8 cellular contexts compared by ENCODE assay signal in genomic region chr6:36912583-36912982, GRCh38. TPM values are rescaled to one million over a fixed set of nuclear protein-coding genes. Genes with fewer than 3 reads are reported as not detected.
DNase-seq lines count a peak whose midpoint lies in the region; ATAC-seq and TF ChIP-seq lines count a peak whose summit lies in the region.

No MANE protein-coding gene starts in this region.

- H3K4ac ChIP-seq in neuronal stem cell (ENCODE audit: low read length): no peak overlapping the region

- H2BK120ac ChIP-seq in neuronal stem cell (ENCODE audit: low read depth, low read length): no peak overlapping the region

- H2AK5ac ChIP-seq in neuronal stem cell (ENCODE audit: low read depth, low read length): no peak overlapping the region

- peaks cover 13% of the 10 kb centered on the region for H3K36me3 ChIP-seq in HAP-1 (replicated peaks)
- H3K36me3 ChIP-seq in neuronal stem cell (replicated peaks in 1 of 2; ENCODE audit: control insufficient read depth in 2 of 2, insufficient read depth in 2 of 2, low read length in 2 of 2): peaks cover 2 to 24% of the 10 kb centered on the region in 2 donors

- peak; percentile 25 to 28 for ATAC-seq in naive B cell (ENCODE audit: low read depth in 2 of 2)

- H2BK5ac ChIP-seq in neuronal stem cell (ENCODE audit: low read length): no peak overlapping the region

- H4K91ac ChIP-seq in neuronal stem cell (ENCODE audit: low read depth, low read length, poor library complexity): no peak overlapping the region

- peak overlapping the region; percentile 5 for H3K4me3 Mint-ChIP-seq in activated naive CD4-positive, alpha-beta T cell treated with anti-CD3 and anti-CD28 coated beads for 36 hours
- H3K4me3 Mint-ChIP-seq in naive B cell: peak overlapping the region in 2 of 8 donors; percentile 59 to 66

- H3K79me1 ChIP-seq in neuronal stem cell (ENCODE audit: low read depth, low read length): no peaks in the 10 kb centered on the region

- H3K9ac ChIP-seq in neuronal stem cell (ENCODE audit: low read depth, low read length, poor library complexity): no peak overlapping the region

- TF ChIP-seq CTCF in lower leg skin (IDR thresholded peaks at IDR 0.05): no peak

- peak overlapping the region; percentile 71 for H3K27ac Mint-ChIP-seq in activated naive CD4-positive, alpha-beta T cell treated with anti-CD3 and anti-CD28 coated beads for 36 hours
- H3K27ac Mint-ChIP-seq in naive B cell: peak overlapping the region in 3 of 6 donors; percentile 13 to 67 (median 50)

- DNase-seq in GM04503 (ENCODE audit: low read depth): peak; percentile 79
- DNase-seq in HCEC 1CT: peak; percentile 86
- peak; percentile 29 for DNase-seq in MV-4-11 (lab: John Stamatoyannopoulos, UW)
- peak; percentile 72 for DNase-seq in activated naive CD4-positive, alpha-beta T cell treated with anti-CD3 and anti-CD28 coated beads for 36 hours
- no peak for DNase-seq in naive B cell
- DNase-seq in HAP-1 (ENCODE audit: low spot score in 2 of 2): no peak
- DNase-seq in neuronal stem cell (ENCODE audit: low spot score): no peak
- no peak for DNase-seq in lower leg skin (ENCODE audit: low spot score in 2 of 2)

- WGBS in neuronal stem cell (ENCODE audit: extremely low coverage in 2 of 2, insufficient read length in 2 of 2, insufficient replicate concordance in 1 of 2), 2 donors: no CpG with 5 or more reads among the region's 8 CpGs
- WGBS in lower leg skin, 2 donors: 26 to 34% methylated on average over 8 of the region's 8 CpGs

- no peak overlapping the region for H2BK12ac ChIP-seq in neuronal stem cell (ENCODE audit: low read length)

- H3K4me1 ChIP-seq in HAP-1 (no peaks in the 10 kb centered on the region), neuronal stem cell (ENCODE audit: control insufficient read depth in 2 of 2, insufficient read depth in 1 of 2, low read depth in 1 of 2, low read length in 2 of 2) (peaks cover 0 to 8% of the 10 kb centered on the region in 2 donors)

- no peaks in the 10 kb centered on the region for H3K9me3 Mint-ChIP-seq in activated naive CD4-positive, alpha-beta T cell treated with anti-CD3 and anti-CD28 coated beads for 36 hours
- no peaks in the 10 kb centered on the region for H3K9me3 Mint-ChIP-seq in naive B cell

- no peaks in the 10 kb centered on the region for H3K27me3 Mint-ChIP-seq in activated naive CD4-positive, alpha-beta T cell treated with anti-CD3 and anti-CD28 coated beads for 36 hours (ENCODE audit: low read depth)
- H3K27me3 Mint-ChIP-seq in naive B cell: no peaks in the 10 kb centered on the region

- no peak overlapping the region for H3K27ac ChIP-seq in neuronal stem cell (replicated peaks; ENCODE audit: low read length)

- H3K9me3 ChIP-seq in HAP-1 (no peaks in the 10 kb centered on the region), neuronal stem cell (replicated peaks in 1 of 2; ENCODE audit: control insufficient read depth in 2 of 2, insufficient read depth in 1 of 2, low read depth in 1 of 2, low read length in 2 of 2) (no peaks in the 10 kb centered on the region)

- H3K27me3 ChIP-seq in HAP-1 (ENCODE audit: low read depth) (no peaks in the 10 kb centered on the region), neuronal stem cell (ENCODE audit: control insufficient read depth in 3 of 3, insufficient read depth in 3 of 3, low read depth in 1 of 3, low read length in 3 of 3) (no peaks in the 10 kb centered on the region)

- CTCF ChIA-PET in activated naive CD4-positive, alpha-beta T cell treated with anti-CD3 and anti-CD28 coated beads for 36 hours (lab: Charles Lee): interaction anchor here (0.7 to 3.9 kb wide), 5 partner anchors 29 to 277 kb away, joined by 3 to 18 read pairs (median 3); no protein-coding TSS in a partner anchor

- H3K14ac ChIP-seq in neuronal stem cell (ENCODE audit: low read length): no peak overlapping the region

- no peak overlapping the region for H4K8ac ChIP-seq in neuronal stem cell (ENCODE audit: low read depth, low read length)

- in situ Hi-C loops in HAP-1 (cut with MboI; ENCODE audit: low sequenced_read_pairs): no loop called here

- intact Hi-C loops in activated naive CD4-positive, alpha-beta T cell treated with anti-CD3 and anti-CD28 coated beads for 36 hours (cut with micrococcal nuclease): loop anchor here (1.0 to 5.0 kb wide), 7 partner anchors 27 to 348 kb away; partner anchors contain the start of genes C6orf89, MTCH1 and PIM1
- intact Hi-C loops in lower leg skin (cut with DNase I; ENCODE audit: low total_unique reads): no loop called here

- no peak overlapping the region for H3K18ac ChIP-seq in neuronal stem cell (ENCODE audit: low read length)

- peaks cover 40% of the 10 kb centered on the region for H3K4me1 Mint-ChIP-seq in activated naive CD4-positive, alpha-beta T cell treated with anti-CD3 and anti-CD28 coated beads for 36 hours (ENCODE audit: low read depth)
- peaks cover 16 to 18% (median 16%) of the 10 kb centered on the region in 3 donors for H3K4me1 Mint-ChIP-seq in naive B cell

- H3K4me2 ChIP-seq in neuronal stem cell (ENCODE audit: insufficient read depth, low read length, poor library complexity, severe bottlenecking): no peak overlapping the region

- H3K23ac ChIP-seq in neuronal stem cell (ENCODE audit: low read depth, low read length, poor library complexity): no peak overlapping the region

- H2BK15ac ChIP-seq in neuronal stem cell (ENCODE audit: low read length): no peak overlapping the region

- H3K4me3 ChIP-seq in HAP-1 (no peak overlapping the region), neuronal stem cell (ENCODE audit: low read length in 2 of 2) (no peak overlapping the region), lower leg skin (ENCODE audit: low read depth, poor library complexity, severe bottlenecking) (no peak overlapping the region)

- H2AFZ ChIP-seq in neuronal stem cell (ENCODE audit: low read length): no peak overlapping the region

- peaks cover 19% of the 10 kb centered on the region for H3K36me3 Mint-ChIP-seq in activated naive CD4-positive, alpha-beta T cell treated with anti-CD3 and anti-CD28 coated beads for 36 hours (ENCODE audit: low read depth)
- H3K36me3 Mint-ChIP-seq in naive B cell: peaks cover 12 to 15% of the 10 kb centered on the region in 2 donors

- TF ChIP-seq POLR2A in lower leg skin (IDR thresholded peaks at IDR 0.05): no peak

RNA-seq across cellular contexts. Expression of gene C6orf89, which starts 26.8 kb away (rescaled TPM):
- 10 to 100 TPM; 24.2 to 24.5 TPM for total RNA-seq in activated naive CD4-positive, alpha-beta T cell treated with anti-CD3 and anti-CD28 coated beads for 36 hours
- 10 to 100 TPM; 24.1 to 37.5 (median 34.4) TPM for polyA plus RNA-seq in naive B cell (ENCODE audit: low read depth in 6 of 6)
- 14.6 TPM for polyA plus RNA-seq in neuronal stem cell (2013, experiment 1 of 2)
- polyA plus RNA-seq in neuronal stem cell (2013, experiment 2 of 2): 14.4 TPM
- total RNA-seq in lower leg skin: 10 to 100 TPM; 27.5 to 47.4 (median 30.5) TPM

RNA-seq across cellular contexts. Expression of gene PPIL1, which starts 38.0 kb away (rescaled TPM):
- total RNA-seq in activated naive CD4-positive, alpha-beta T cell treated with anti-CD3 and anti-CD28 coated beads for 36 hours: 10 to 100 TPM; 42.8 to 44.0 TPM
- polyA plus RNA-seq in naive B cell (ENCODE audit: low read depth in 6 of 6): 10 to 100 TPM in 2 of 6 donors, 1 to 10 TPM in 4; 4.9 to 12.2 (median 6.8) TPM
- polyA plus RNA-seq in neuronal stem cell (2013, experiment 1 of 2): 66.5 TPM
- 66.9 TPM for polyA plus RNA-seq in neuronal stem cell (2013, experiment 2 of 2)
- total RNA-seq in lower leg skin: 1 to 10 TPM; 2.2 to 9.3 (median 7.3) TPM

RNA-seq across cellular contexts. Expression of gene PI16, which starts 42.0 kb away (rescaled TPM):
- total RNA-seq in activated naive CD4-positive, alpha-beta T cell treated with anti-CD3 and anti-CD28 coated beads for 36 hours: under 1 TPM; 0.24 to 0.27 TPM
- polyA plus RNA-seq in naive B cell (ENCODE audit: low read depth in 6 of 6): 1 to 10 TPM; 1.2 to 6.2 (median 2.6) TPM
- 0.10 TPM for polyA plus RNA-seq in neuronal stem cell (2013, experiment 1 of 2)
- 0.12 TPM for polyA plus RNA-seq in neuronal stem cell (2013, experiment 2 of 2)
- 10 to 100 TPM in 1 of 4 donors, 1 to 10 TPM in 3; 2.1 to 18.5 (median 2.7) TPM for total RNA-seq in lower leg skin

Comparison
In these comparisons a context has a peak if more than half of its experiments do, and no peak if none do; other contexts are left out.
1. DNase-seq: peak in GM04503 (single experiment), HCEC 1CT (single experiment), MV-4-11 (single experiment) and activated naive CD4-positive, alpha-beta T cell treated with anti-CD3 and anti-CD28 coated beads for 36 hours (single experiment); none in naive B cell (single experiment), HAP-1 (0 of 2), neuronal stem cell (single experiment) and lower leg skin (0 of 2).
2. RNA of gene PPIL1, which starts 38.0 kb away (total RNA-seq): 42.8 to 44.0 TPM in activated naive CD4-positive, alpha-beta T cell treated with anti-CD3 and anti-CD28 coated beads for 36 hours; 2.2 to 9.3 TPM in lower leg skin; every median in the first group is over 4 times any median in the second.